8 cellular contexts compared by ENCODE assay signal in genomic region chr11:58579192-58580129, GRCh38. TPM values are rescaled to one million over a fixed set of nuclear protein-coding genes. Genes with fewer than 3 reads are reported as not detected.
DNase-seq lines count a peak whose midpoint lies in the region; ATAC-seq and TF ChIP-seq lines count a peak whose summit lies in the region.

No MANE protein-coding gene starts in this region.

- H3K27me3 ChIP-seq in right cardiac atrium (ENCODE audit: control insufficient read depth, insufficient read depth): no peaks in the 10 kb centered on the region
- no peaks in the 10 kb centered on the region for H3K27me3 ChIP-seq in uterus

- H3K4me1 Mint-ChIP-seq in T-helper 1 cell treated with Interleukin-12 subunit alpha and Interleukin-12 subunit beta and Interleukin-4 antibody, amounts not matched to agents 30 μg/mL and 1 μg/mL, for 36 hours (ENCODE audit: low read depth): peaks cover 55% of the 10 kb centered on the region

- peak overlapping the region; percentile 87 for H3K4me3 ChIP-seq in right cardiac atrium (ENCODE audit: low read length)
- peak overlapping the region; percentile 96 to 99 for H3K4me3 ChIP-seq in uterus

- in situ Hi-C loops in GM13977 (cut with MboI; ENCODE audit: low pct_unique_long_range_greater_than_20kb, low sequenced_read_pairs, unreplicated experiment): no loop called here

- peak overlapping the region; percentile 100 for H3K27ac Mint-ChIP-seq in T-helper 1 cell treated with Interleukin-12 subunit alpha and Interleukin-12 subunit beta and Interleukin-4 antibody, amounts not matched to agents 30 μg/mL and 1 μg/mL, for 36 hours

- H3K36me3 ChIP-seq in uterus: no peaks in the 10 kb centered on the region

- H3K27me3 Mint-ChIP-seq in T-helper 1 cell treated with Interleukin-12 subunit alpha and Interleukin-12 subunit beta and Interleukin-4 antibody, amounts not matched to agents 30 μg/mL and 1 μg/mL, for 36 hours (ENCODE audit: low read depth): no peaks in the 10 kb centered on the region

- H3K4me1 ChIP-seq in right cardiac atrium (ENCODE audit: control insufficient read depth, insufficient read depth, low read length) (peaks cover 2% of the 10 kb centered on the region), uterus (peaks cover 3 to 14% of the 10 kb centered on the region in 2 donors)

- TF ChIP-seq POLR2A in uterus (IDR thresholded peaks at IDR 0.05): peak; percentile 55 to 61

- H3K9me3 Mint-ChIP-seq in T-helper 1 cell treated with Interleukin-12 subunit alpha and Interleukin-12 subunit beta and Interleukin-4 antibody, amounts not matched to agents 30 μg/mL and 1 μg/mL, for 36 hours: no peaks in the 10 kb centered on the region

- intact Hi-C loops in right cardiac atrium (cut with DNase I) (loop anchor here in 3 of 4 donors (10.0 kb wide), 1 partner anchor 95 kb away; no protein-coding TSS in a partner anchor), uterus (cut with DNase I; ENCODE audit: low total_unique reads) (loop anchor here (10.0 kb wide), 1 partner anchor 565 kb away; the partner anchor contains the start of gene FAM111A)

- H3K27ac ChIP-seq in angular gyrus (ENCODE audit: low read depth, low read length): peak overlapping the region; percentile 97
- peak overlapping the region; percentile 98 for H3K27ac ChIP-seq in right cardiac atrium (ENCODE audit: low read length)
- H3K27ac ChIP-seq in uterus: peak overlapping the region; percentile 99 to 100

- DNase-seq in GM13977 (ENCODE audit: low spot score) (peak; percentile 69), NCI-H1694 (lab: John Stamatoyannopoulos, UW) (peak; percentile 76), right cardiac atrium (peak; percentile 94 to 97 (median 96)), pulmonary artery endothelial cell (ENCODE audit: low read depth, low spot score) (peak; percentile 78), uterus (peak; percentile 90 to 92)

- under 1% methylated on average over 78 of the region's 78 CpGs for WGBS in right cardiac atrium

- ATAC-seq in HG02885 (IDR thresholded peaks at IDR 0.05; ENCODE audit: poor library complexity, unreplicated experiment): peak; percentile 43
- ATAC-seq in right cardiac atrium: peak; percentile 78 to 79

- TF ChIP-seq CTCF in GM13977 (IDR thresholded peaks at IDR 0.05; ENCODE audit: extremely low read depth, insufficient read depth, missing control alignments): peak; percentile 86
- TF ChIP-seq CTCF in uterus (IDR thresholded peaks at IDR 0.05): peak; percentile 75 to 91 (median 82)

- peaks cover 14% of the 10 kb centered on the region for H3K36me3 Mint-ChIP-seq in T-helper 1 cell treated with Interleukin-12 subunit alpha and Interleukin-12 subunit beta and Interleukin-4 antibody, amounts not matched to agents 30 μg/mL and 1 μg/mL, for 36 hours (ENCODE audit: low read depth)

- H3K9me3 ChIP-seq in right cardiac atrium (ENCODE audit: control insufficient read depth, low read length): no peaks in the 10 kb centered on the region
- no peaks in the 10 kb centered on the region for H3K9me3 ChIP-seq in uterus

- peak overlapping the region; percentile 99 for H3K4me3 Mint-ChIP-seq in T-helper 1 cell treated with Interleukin-12 subunit alpha and Interleukin-12 subunit beta and Interleukin-4 antibody, amounts not matched to agents 30 μg/mL and 1 μg/mL, for 36 hours

RNA-seq across cellular contexts. Expression of gene ZFP91, which starts 0.6 kb away (rescaled TPM):
- total RNA-seq in right cardiac atrium: 10 to 100 TPM; 53.3 to 60.9 (median 55.8) TPM
- polyA plus RNA-seq in right cardiac atrium: 16.7 TPM
- total RNA-seq in pulmonary artery endothelial cell: 56.0 and 63.4 TPM in 2 replicates
- 10 to 100 TPM; 19.2 to 57.7 (median 48.9) TPM for total RNA-seq in uterus

RNA-seq across cellular contexts. Expression of gene LPXN, which starts 3.8 kb away (rescaled TPM):
- total RNA-seq in right cardiac atrium (1 to 10 TPM; 4.6 to 7.1 (median 6.4) TPM), pulmonary artery endothelial cell (4.0 and 6.0 TPM in 2 replicates), uterus (10 to 100 TPM in 2 of 4 donors, 1 to 10 TPM in 1, under 1 TPM in 1; 0.59 to 11.1 (median 8.8) TPM)
- 3.0 TPM for polyA plus RNA-seq in right cardiac atrium

RNA-seq across cellular contexts. Expression of gene CNTF, which starts 43.0 kb away (rescaled TPM):
- total RNA-seq in right cardiac atrium (1 to 10 TPM in 3 of 4 donors, under 1 TPM in 1; 0.91 to 2.7 (median 1.1) TPM), pulmonary artery endothelial cell (1.6 and 2.2 TPM in 2 replicates), uterus (1 to 10 TPM in 2 of 4 donors, not detected in 2; 1.1 to 1.2 TPM)
- polyA plus RNA-seq in right cardiac atrium: 0.59 TPM

Comparison
In these comparisons a context has a peak if more than half of its experiments do, and no peak if none do; other contexts are left out.
1. Peak in every context shown above with its lines: DNase-seq, ATAC-seq, H3K4me3 ChIP-seq and H3K27ac ChIP-seq.